In genomic region chr19:38720559-38721236, GRCh38 we compare ENCODE assay signal across 17 cellular contexts. TPM values are rescaled to one million over a fixed set of nuclear protein-coding genes. Genes with fewer than 3 reads are reported as not detected.
DNase-seq lines count a peak whose midpoint lies in the region; TF ChIP-seq lines count a peak whose summit lies in the region.
"Had no signal": no experiment of that assay in that cellular context is flagged by ENCODE, and none has a peak within 500 bp of the region (broad histone marks: within the 10 kb centered on the region; RNA-seq: fewer than 3 reads in every experiment).

No MANE protein-coding gene starts in this region.

- peaks cover 35% of the 10 kb centered on the region for H3K27me3 Mint-ChIP-seq in HFFc6 (ENCODE audit: insufficient read depth)
- H3K27me3 Mint-ChIP-seq: CD4-positive, CD25-positive, alpha-beta regulatory T cell had no signal

- in situ Hi-C loops in mammary epithelial cell (cut with MboI; ENCODE audit: low sequenced_read_pairs in 2 of 2): loop anchor here in 1 of 2 donors (10.0 kb wide), 1 partner anchor 114 kb away; the partner anchor contains the start of gene ECH1

- TF ChIP-seq CTCF in HEK293 (tag by site-specific recombination; IDR thresholded peaks at IDR 0.05) (no peak), mammary epithelial cell (conservative IDR thresholded peaks at IDR 0.05 in 1 of 2, IDR thresholded peaks at IDR 0.05 in 1 of 2; ENCODE audit: extremely low read depth in 1 of 2, insufficient read depth in 1 of 2, low read depth in 1 of 2, low read length in 2 of 2) (no peak), testis (IDR thresholded peaks at IDR 0.05) (no peak), HFFc6 (IDR thresholded peaks at IDR 0.05) (no peak)

- H3K4me2 ChIP-seq in mammary epithelial cell (ENCODE audit: insufficient read depth, low read depth, low read length): no peak overlapping the region

- no peaks in the 10 kb centered on the region for H3K27me3 ChIP-seq in mammary epithelial cell (ENCODE audit: insufficient read depth, low read length)
- no peaks in the 10 kb centered on the region for H3K27me3 ChIP-seq in testis

- H3K4me1 ChIP-seq in HEK293 (ENCODE audit: control insufficient read depth, insufficient read depth, low read length): no peaks in the 10 kb centered on the region
- H3K4me1 ChIP-seq in mammary epithelial cell (ENCODE audit: insufficient read depth, low read length): peaks cover 43% of the 10 kb centered on the region
- peaks cover 38% of the 10 kb centered on the region for H3K4me1 ChIP-seq in mesodermal cell (ENCODE audit: control insufficient read depth, insufficient read depth, low read length, poor library complexity, severe bottlenecking)
- H3K4me1 ChIP-seq in testis: peaks cover 40% of the 10 kb centered on the region
- H3K4me1 ChIP-seq: HAP-1 had no signal

- DNase-seq in mammary epithelial cell: no peak
- DNase-seq in testis: no peak
- DNase-seq in kidney glomerular epithelial cell (lab: John Stamatoyannopoulos, UW): no peak
- no peak for DNase-seq in NCI-H510A treated with DMSO at 0.1 percent for 48 hours (lab: John Stamatoyannopoulos, UW)
- DNase-seq in A172 (ENCODE audit: low spot score): no peak
- DNase-seq in HFFc6: no peak
- DNase-seq: CD4-positive, CD25-positive, alpha-beta regulatory T cell; effector CD4-positive, alpha-beta T cell; foreskin melanocyte; NCI-H774; T1000 had no signal

- 0 out of 2 replicates have a peak overlapping the region, but pooled peaks have one; percentile 1 for H3K27ac ChIP-seq in HEK293 (ENCODE audit: extremely low read depth, low read depth, low read length)
- peak overlapping the region; percentile 86 for H3K27ac ChIP-seq in mammary epithelial cell (ENCODE audit: insufficient read depth, low read depth, low read length)
- H3K27ac ChIP-seq in mesodermal cell (ENCODE audit: low read depth, low read length, severe bottlenecking): peak overlapping the region; percentile 88
- H3K27ac ChIP-seq in testis: peak overlapping the region; percentile 44

- H3K4me3 ChIP-seq in HEK293 (ENCODE audit: low read depth, low read length) (no peak overlapping the region), mammary epithelial cell (replicated peaks in 1 of 3; ENCODE audit: insufficient read depth in 1 of 3, low read depth in 2 of 3, low read length in 3 of 3) (no peak overlapping the region), mesodermal cell (ENCODE audit: extremely low read depth, insufficient read depth, low read length, poor library complexity, severe bottlenecking) (no peak overlapping the region), testis (no peak overlapping the region)
- H3K4me3 ChIP-seq: HAP-1 had no signal

- no peak overlapping the region for H3K27ac Mint-ChIP-seq in HFFc6
- H3K27ac Mint-ChIP-seq: activated T-helper 1 cell treated with anti-CD3 and anti-CD28 coated beads, Interleukin-12 subunit alpha, Interleukin-12 subunit beta, Interleukin-2, Interleukin-4 antibody, amounts not matched to agents 30 ng/mL and 10 ng/mL and 1 ng/mL, durations not matched to agents 14 hours and 24 hours and 36 hours; CD4-positive, CD25-positive, alpha-beta regulatory T cell had no signal

- peaks cover 6% of the 10 kb centered on the region; the same call in 1 of the 2 replicates for H3K9me3 Mint-ChIP-seq in HFFc6
- H3K9me3 Mint-ChIP-seq: activated T-helper 1 cell treated with anti-CD3 and anti-CD28 coated beads, Interleukin-12 subunit alpha, Interleukin-12 subunit beta, Interleukin-2, Interleukin-4 antibody, amounts not matched to agents 30 ng/mL and 10 ng/mL and 1 ng/mL, durations not matched to agents 14 hours and 24 hours and 36 hours; CD4-positive, CD25-positive, alpha-beta regulatory T cell had no signal

- intact Hi-C loops in mammary epithelial cell (cut with micrococcal nuclease): no loop called here
- intact Hi-C loops in testis (cut with DNase I; ENCODE audit: low total_unique reads): loop anchor here (10.0 kb wide), 1 partner anchor 66 kb away; no protein-coding TSS in a partner anchor

- H3K36me3 Mint-ChIP-seq in HFFc6 (ENCODE audit: low read depth): peaks cover 10% of the 10 kb centered on the region

- CTCF ChIA-PET in HEK293 (lab: Yijun Ruan, JAX) (interaction anchor here (0.5 kb wide), 1 partner anchor 499 kb away, joined by 3 read pairs; no protein-coding TSS in a partner anchor), mammary epithelial cell (lab: Charles Lee; ENCODE audit: low non-redundant PET) (no interaction called here)

- 0 out of 2 replicates have a peak, but pooled peaks cover 11% of the 10 kb centered on the region for H3K4me1 Mint-ChIP-seq in HFFc6 (ENCODE audit: low read depth)
- H3K4me1 Mint-ChIP-seq: CD4-positive, CD25-positive, alpha-beta regulatory T cell had no signal

- H4K20me1 ChIP-seq in mammary epithelial cell (ENCODE audit: insufficient read depth, low read length): no peaks in the 10 kb centered on the region

- 64% methylated on average over 13 of the region's 15 CpGs for WGBS in mammary epithelial cell (ENCODE audit: low coverage, missing lambda C conversion rate)
- 95 to 97% methylated on average over 14 to 15 of the region's 15 CpGs for WGBS in mesodermal cell (ENCODE audit: insufficient coverage in 2 of 2), 2 experiments
- WGBS in testis, 2 donors: 90 to 91% methylated on average over 7 to 15 of the region's 15 CpGs

- peaks cover 77 to 95% of the 10 kb centered on the region in 2 experiments for H3K36me3 ChIP-seq in HEK293 (ENCODE audit: control insufficient read depth in 2 of 2, insufficient read depth in 1 of 2, low read length in 2 of 2)
- peaks cover 53% of the 10 kb centered on the region for H3K36me3 ChIP-seq in mammary epithelial cell (ENCODE audit: insufficient read depth, low read length)
- H3K36me3 ChIP-seq in mesodermal cell (ENCODE audit: control insufficient read depth, insufficient read depth, low read length): peaks cover 94% of the 10 kb centered on the region
- H3K36me3 ChIP-seq in testis (ENCODE audit: low read depth, missing control alignments): no peaks in the 10 kb centered on the region

- TF ChIP-seq POLR2A in testis (IDR thresholded peaks at IDR 0.05): no peak

- no peak overlapping the region for H3K4me3 Mint-ChIP-seq in HFFc6
- H3K4me3 Mint-ChIP-seq: activated T-helper 1 cell treated with anti-CD3 and anti-CD28 coated beads, Interleukin-12 subunit alpha, Interleukin-12 subunit beta, Interleukin-2, Interleukin-4 antibody, amounts not matched to agents 30 ng/mL and 10 ng/mL and 1 ng/mL, durations not matched to agents 14 hours and 24 hours and 36 hours; CD4-positive, CD25-positive, alpha-beta regulatory T cell had no signal

- POLR2A ChIA-PET in HEK293 (lab: Yijun Ruan, JAX): interaction anchor here (6.2 kb wide), 1 partner anchor 72 kb away, joined by 46 read pairs; the partner anchor contains the start of gene ACTN4

- dilution Hi-C loops in mammary epithelial cell (cut with HindIII; ENCODE audit: low sequenced_read_pairs): no loop called here

- no TSS peak for BruUV-seq in mammary epithelial cell (replicated peaks; lab: Mats Ljungman, UMichigan)

- no peak overlapping the region for H2AFZ ChIP-seq in mammary epithelial cell (ENCODE audit: low read depth, low read length)

- peaks cover 80% of the 10 kb centered on the region for H3K79me2 ChIP-seq in mammary epithelial cell (ENCODE audit: insufficient read depth, low read length)

- peak overlapping the region; percentile 41 for H3K9ac ChIP-seq in mammary epithelial cell (ENCODE audit: insufficient read depth, low read length)

- H3K9me3 ChIP-seq in HEK293 (ENCODE audit: control insufficient read depth, insufficient read depth, low read depth, low read length) (no peaks in the 10 kb centered on the region), mammary epithelial cell (replicated peaks; ENCODE audit: insufficient read depth, low read length) (no peaks in the 10 kb centered on the region), mesodermal cell (ENCODE audit: control insufficient read depth, low read length) (no peaks in the 10 kb centered on the region), testis (no peaks in the 10 kb centered on the region)
- H3K9me3 ChIP-seq: HAP-1 had no signal

TF ChIP-seq in HEK293, 187 proteins besides CTCF, POLR2A, EP300 and RAD21:
- TF ChIP-seq ZNF610 (tag by site-specific recombination; IDR thresholded peaks at IDR 0.05; ENCODE audit: borderline replicate concordance) (no peak), ZFP69B (tag by site-specific recombination; IDR thresholded peaks at IDR 0.05) (peak; percentile 96), ZNF692 (tag by site-specific recombination; IDR thresholded peaks at IDR 0.05) (peak; percentile 96)
TF ChIP-seq in HEK293: peak in this region for 2.

RNA-seq across cellular contexts. Expression of gene CAPN12, which starts 23.6 kb away (rescaled TPM):
- total RNA-seq in mammary epithelial cell (1 to 10 TPM in 1 of 2 donors, under 1 TPM in 1; 0.49 to 1.0 TPM), testis (1 to 10 TPM; 4.6 to 5.5 TPM)
- polyA plus RNA-seq in mammary epithelial cell (4.6 TPM), testis (ENCODE audit: insufficient read depth, low read depth, low replicate concordance) (3.6 TPM)
- polyA minus RNA-seq in mammary epithelial cell: not detected
- 4.4 TPM for polyA plus RNA-seq in mesodermal cell (2013, experiment 1 of 2)
- polyA plus RNA-seq in mesodermal cell (2013, experiment 2 of 2): 3.0 TPM
- not detected in 2 replicates for total RNA-seq in A172 (2014; rRNA removed; shearing (Covaris generic))
- total RNA-seq in HFFc6 (2021; fragmentation: NEBNext Ultra II Directional; extraction: Animal tissue kit (Norgen Biotek cat#: 25700)): under 1 TPM; 0.09 to 0.45 (median 0.19) TPM
- total RNA-seq: LHCN-M2 had no signal

RNA-seq across cellular contexts. Expression of gene LGALS7, which starts 52.6 kb away (rescaled TPM):
- 1 to 10 TPM in 1 of 2 donors, not detected in 1; 6.3 TPM for total RNA-seq in mammary epithelial cell
- polyA plus RNA-seq in mammary epithelial cell: 50.4 TPM
- 16.3 TPM for polyA minus RNA-seq in mammary epithelial cell
- not detected for polyA plus RNA-seq in mesodermal cell (2013, experiment 1 of 2)
- polyA plus RNA-seq in mesodermal cell (2013, experiment 2 of 2): not detected
- not detected for total RNA-seq in testis
- 4.4 TPM for polyA plus RNA-seq in testis (ENCODE audit: insufficient read depth, low read depth, low replicate concordance)
- not detected in 2 replicates for total RNA-seq in A172 (2014; rRNA removed; shearing (Covaris generic))
- not detected for total RNA-seq in HFFc6 (2021; fragmentation: NEBNext Ultra II Directional; extraction: Animal tissue kit (Norgen Biotek cat#: 25700))
- total RNA-seq: activated T-helper 1 cell treated with anti-CD3 and anti-CD28 coated beads, Interleukin-12 subunit alpha, Interleukin-12 subunit beta, Interleukin-2, Interleukin-4 antibody, amounts not matched to agents 30 ng/mL and 10 ng/mL and 1 ng/mL, durations not matched to agents 14 hours and 24 hours and 36 hours; CD4-positive, CD25-positive, alpha-beta regulatory T cell; G401; LHCN-M2 had no signal
- polyA plus RNA-seq: CD4-positive, CD25-positive, alpha-beta regulatory T cell had no signal

Comparison
In these comparisons a context has a peak if more than half of its experiments do, and no peak if none do; other contexts are left out.
1. H3K27ac ChIP-seq: peak in every context shown above with its lines; median percentile 88 in mesodermal cell; 86 in mammary epithelial cell; 44 in testis; 1 in HEK293.